10 cellular contexts compared by ENCODE assay signal in the genomic region with DNA sequence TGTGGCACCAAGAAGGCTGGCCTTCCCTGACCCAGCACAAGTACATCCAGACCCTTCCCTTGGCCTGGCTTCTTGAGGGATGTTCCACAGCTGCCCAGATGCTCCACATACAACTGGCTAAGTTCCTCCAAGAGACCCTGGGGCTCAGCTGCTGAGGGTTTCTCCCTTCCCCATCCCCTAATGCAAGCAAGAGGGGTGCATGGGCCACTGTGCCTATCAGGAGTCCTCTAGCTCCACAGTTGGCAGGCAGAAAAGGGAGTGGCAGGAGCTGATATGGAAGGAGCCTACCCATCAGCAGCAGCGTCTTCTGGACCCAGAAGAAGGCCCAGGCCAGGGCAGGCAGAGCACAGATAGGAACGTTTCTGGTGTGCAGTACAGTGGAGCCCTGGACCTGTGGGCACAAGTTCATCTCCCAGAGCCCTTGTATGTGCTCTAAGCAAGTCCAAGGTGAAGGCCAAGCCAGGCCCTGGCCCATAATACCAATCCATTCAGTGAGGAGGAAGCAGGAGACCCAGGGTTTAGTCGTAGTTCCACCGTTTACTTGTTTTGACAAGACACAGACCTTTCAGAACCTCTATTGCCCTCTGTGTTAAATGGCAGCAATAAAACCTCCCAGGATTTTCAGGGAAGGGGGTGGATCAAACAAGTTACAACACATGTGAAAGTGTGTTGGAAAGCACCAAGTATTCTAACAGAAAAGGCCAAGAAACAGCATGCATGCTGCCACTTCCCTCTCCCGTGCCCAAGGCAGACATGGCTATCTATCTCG. TPM values are rescaled to one million over a fixed set of nuclear protein-coding genes. Genes with fewer than 3 reads are reported as not detected.
A peak's percentile ranks its signal among the peaks of the same experiment; 100 is the strongest.
DNase-seq lines count a peak whose midpoint lies in the region; ATAC-seq, FAIRE-seq and TF ChIP-seq lines count a peak whose summit lies in the region.
"Had no signal": no experiment of that assay in that cellular context is flagged by ENCODE, and none has a peak within 500 bp of the region (broad histone marks: within the 10 kb centered on the region; RNA-seq: fewer than 3 reads in every experiment).

No MANE protein-coding gene starts in this region.

- SMC1A ChIA-PET in GM12878 (lab: Charles Lee; ENCODE audit: uncharacterized antibody, unreplicated experiment), result interaction anchor here (1.2 to 1.9 kb wide), 3 partner anchors 9 to 50 kb away, joined by 4 to 6 read pairs (median 5); no protein-coding TSS in a partner anchor

- no peaks in the 10 kb centered on the region for H4K20me1 ChIP-seq in GM12878 (ENCODE audit: control insufficient read depth, insufficient read depth)

- TF ChIP-seq EP300 in GM12878 (IDR thresholded peaks at IDR 0.05; ENCODE audit: borderline replicate concordance in 1 of 2, control insufficient read depth in 1 of 2, low read depth in 2 of 2, low read length in 2 of 2), result no peak

- peaks cover 89% of the 10 kb centered on the region for H3K4me1 Mint-ChIP-seq in activated CD4-positive, alpha-beta T cell treated with anti-CD3 and anti-CD28 coated beads, Interleukin-2, amount 10 ng/mL, durations not matched to agents 24 days and 14 days

- RAD21 ChIA-PET in GM12878 (lab: Charles Lee; ENCODE audit: unreplicated experiment), result interaction anchor here (0.6 to 2.5 kb wide), 5 partner anchors 19 to 50 kb away, joined by 3 to 6 read pairs (median 5); no protein-coding TSS in a partner anchor

- TF ChIP-seq POLR2A in GM12878 (IDR thresholded peaks at IDR 0.05; ENCODE audit: low read depth, low read length) (no peak), thyroid gland (IDR thresholded peaks at IDR 0.05) (no peak)

- FAIRE-seq in GM12878 (lab: Jason Lieb, UNC), result no peak
- FAIRE-seq: islet of Langerhans had no signal

- 92% methylated on average over 6 of the region's 6 CpGs for WGBS in GM12878 (ENCODE audit: insufficient coverage, insufficient replicate concordance, low lambda C conversion rate, missing lambda C conversion rate)
- WGBS in thyroid gland, 2 donors, result 77 to 83% methylated on average over 4 to 6 of the region's 6 CpGs

- no peak overlapping the region for H3K4me3 ChIP-seq in GM12878
- no peak overlapping the region for H3K4me3 ChIP-seq in lower lobe of right lung
- no peak overlapping the region for H3K4me3 ChIP-seq in thyroid gland (replicated peaks in 1 of 3)

- TF ChIP-seq CTCF in GM12878 (IDR thresholded peaks at IDR 0.05 in 2 of 3, conservative IDR thresholded peaks at IDR 0.05 in 1 of 3; ENCODE audit: control insufficient read depth in 2 of 3, extremely low read depth in 1 of 3, insufficient read depth in 1 of 3, low read depth in 3 of 3, low read length in 3 of 3), result no peak
- TF ChIP-seq CTCF in lower lobe of right lung (IDR thresholded peaks at IDR 0.05), result no peak
- no peak for TF ChIP-seq CTCF in thyroid gland (IDR thresholded peaks at IDR 0.05)

- no peak for DNase-seq in activated CD4-positive, alpha-beta T cell treated with anti-CD3 and anti-CD28 coated beads, Interleukin-2, amount 10 ng/mL, durations not matched to agents 24 days and 14 days
- no peak for DNase-seq in activated CD4-positive, alpha-beta T cell treated with anti-CD3 and anti-CD28 coated beads, Interleukin-2, amount 50 U/mL, for 48 hours
- peak; percentile 36 for DNase-seq in GM12878 (ENCODE audit: low read depth, low spot score)
- DNase-seq in lower lobe of right lung, result no peak
- no peak for DNase-seq in thyroid gland
- DNase-seq in NCI-H1105 (lab: John Stamatoyannopoulos, UW), result no peak
- DNase-seq in G401 (ENCODE audit: low spot score), result no peak
- DNase-seq: stimulated activated CD4-positive, alpha-beta T cell treated with anti-CD3 and anti-CD28 coated beads, Interleukin-4, amount 100 ng/mL, for 1 hour had no signal

- no peaks in the 10 kb centered on the region for H3K9me3 Mint-ChIP-seq in activated CD4-positive, alpha-beta T cell treated with anti-CD3 and anti-CD28 coated beads, Interleukin-2, amount 10 ng/mL, durations not matched to agents 24 days and 14 days

- H3K36me3 Mint-ChIP-seq in activated CD4-positive, alpha-beta T cell treated with anti-CD3 and anti-CD28 coated beads, Interleukin-2, amount 10 ng/mL, durations not matched to agents 24 days and 14 days (ENCODE audit: low read depth), result peaks cover 50% of the 10 kb centered on the region

- H3K27me3 ChIP-seq in GM12878 (replicated peaks in 1 of 2; ENCODE audit: control insufficient read depth in 2 of 2, insufficient read depth in 2 of 2, low read length in 1 of 2) (no peaks in the 10 kb centered on the region), lower lobe of right lung (ENCODE audit: low read depth) (no peaks in the 10 kb centered on the region), thyroid gland (no peaks in the 10 kb centered on the region)

- peak overlapping the region; percentile 33 for H3K4me3 Mint-ChIP-seq in activated CD4-positive, alpha-beta T cell treated with anti-CD3 and anti-CD28 coated beads, Interleukin-2, amount 10 ng/mL, durations not matched to agents 24 days and 14 days

- H3K27ac Mint-ChIP-seq in activated CD4-positive, alpha-beta T cell treated with anti-CD3 and anti-CD28 coated beads, Interleukin-2, amount 10 ng/mL, durations not matched to agents 24 days and 14 days, result peak overlapping the region; percentile 99

- H3K9ac ChIP-seq in GM12878 (ENCODE audit: control insufficient read depth, insufficient read depth, low read length), result peak overlapping the region; percentile 7; the same call in 1 of the 2 replicates

- in situ Hi-C loops in GM12878 (cut with MboI) (no loop called here), G401 (cut with HindIII; ENCODE audit: low sequenced_read_pairs) (no loop called here)

- H3K79me2 ChIP-seq in GM12878 (ENCODE audit: control insufficient read depth, insufficient read depth, low read length), result no peaks in the 10 kb centered on the region

- H3K27ac ChIP-seq in GM12878 (ENCODE audit: control insufficient read depth, insufficient read depth), result peak overlapping the region; percentile 77
- peak overlapping the region; percentile 80 for H3K27ac ChIP-seq in lower lobe of right lung
- peak overlapping the region; percentile 35 to 53 (median 41) for H3K27ac ChIP-seq in thyroid gland

- H3K36me3 ChIP-seq in GM12878 (ENCODE audit: control insufficient read depth in 2 of 2, insufficient read depth in 2 of 2, low read length in 1 of 2), result peaks cover 0 to 2% of the 10 kb centered on the region in 2 experiments; a peak in 1 of 4 replicates
- peaks cover 27% of the 10 kb centered on the region for H3K36me3 ChIP-seq in lower lobe of right lung
- H3K36me3 ChIP-seq in thyroid gland, result peaks cover 0 to 8% of the 10 kb centered on the region in 2 donors

- ATAC-seq in GM12878 (peak; percentile 22; the same call in 2 of the 3 replicates), lower lobe of right lung (no peak), GM21423 (IDR thresholded peaks at IDR 0.05; ENCODE audit: unreplicated experiment) (no peak)

- H3K9me3 ChIP-seq in GM12878 (replicated peaks; ENCODE audit: control insufficient read depth, insufficient read depth, low read length) (no peaks in the 10 kb centered on the region; the same call in 2 of the 3 replicates), lower lobe of right lung (peaks cover 7% of the 10 kb centered on the region), thyroid gland (no peaks in the 10 kb centered on the region)

- no peaks in the 10 kb centered on the region for H3K27me3 Mint-ChIP-seq in activated CD4-positive, alpha-beta T cell treated with anti-CD3 and anti-CD28 coated beads, Interleukin-2, amount 10 ng/mL, durations not matched to agents 24 days and 14 days

- no peak for TF ChIP-seq RAD21 in GM12878 (IDR thresholded peaks at IDR 0.05; ENCODE audit: insufficient read depth, low read depth, low read length)

- peaks cover 40% of the 10 kb centered on the region for H3K4me1 ChIP-seq in GM12878 (ENCODE audit: control insufficient read depth, insufficient read depth, low read length)
- peaks cover 78% of the 10 kb centered on the region for H3K4me1 ChIP-seq in lower lobe of right lung
- H3K4me1 ChIP-seq in thyroid gland, result peaks cover 15 to 42% of the 10 kb centered on the region in 2 donors

- CTCF ChIA-PET in GM12878 (lab: Yijun Ruan, JAX), result interaction anchor here (1.2 to 2.1 kb wide), 3 partner anchors 21 to 49 kb away, joined by 4 to 8 read pairs (median 4); a partner anchor contains a TSS

- TSS peak; percentile 27 for BruUV-seq in GM12878 (replicated peaks; lab: Mats Ljungman, UMichigan)

- H2AFZ ChIP-seq in GM12878 (ENCODE audit: control insufficient read depth, low read depth, low read length), result peak overlapping the region; percentile 59; the same call in 1 of the 2 replicates

- H3K4me2 ChIP-seq in GM12878 (ENCODE audit: control insufficient read depth, insufficient read depth), result no peak overlapping the region; the same call in 1 of the 2 replicates

- intact Hi-C loops in activated CD4-positive, alpha-beta T cell treated with anti-CD3 and anti-CD28 coated beads, Interleukin-2, amount 10 ng/mL, durations not matched to agents 24 days and 14 days (cut with micrococcal nuclease), result loop anchor here (1.0 to 10.0 kb wide), 2 partner anchors 10 to 338 kb away; a partner anchor contains a TSS
- intact Hi-C loops in GM12878 (cut with micrococcal nuclease; ENCODE audit: unreplicated experiment), result no loop called here
- intact Hi-C loops in lower lobe of right lung (cut with DNase I), result no loop called here
- intact Hi-C loops in thyroid gland (cut with DNase I), result no loop called here

- POLR2A ChIA-PET in GM12878 (lab: Charles Lee), result interaction anchor here (2.1 to 2.5 kb wide), 2 partner anchors 11 to 26 kb away, joined by 9 to 10 read pairs; a partner anchor contains a TSS

RNA-seq across cellular contexts. Expression of a gene that starts 26.1 kb away (rescaled TPM):
- total RNA-seq in activated CD4-positive, alpha-beta T cell treated with anti-CD3 and anti-CD28 coated beads, Interleukin-2, amount 10 ng/mL, durations not matched to agents 24 days and 14 days, result 125 and 131 TPM in 2 replicates
- total RNA-seq in GM12878 (2013; cell fraction: nucleolus; rRNA removed), result 68.6 and 75.4 TPM in 2 replicates
- 8.6 and 14.7 TPM in 2 replicates for total RNA-seq in GM12878 (2014; rRNA removed)
- total RNA-seq in GM12878 (2014; rRNA removed; fragmentation: Illumina TruSeq; extraction: Trizol), result 5.1 and 5.9 TPM in 2 replicates
- total RNA-seq in GM12878 (2021), result 12.1 and 12.5 TPM in 2 replicates
- polyA plus RNA-seq in GM12878 (2011; ENCODE audit: low read depth), result 3.6 TPM
- 0.78 and 2.4 TPM in 2 replicates for polyA plus RNA-seq in GM12878 (2011; rRNA removed)
- polyA plus RNA-seq in GM12878 (2011; cell fraction: cytosol; rRNA removed), result 2.7 and 3.3 TPM in 2 replicates
- 5.1 and 6.0 TPM in 2 replicates for polyA plus RNA-seq in GM12878 (2011; cell fraction: nucleus; rRNA removed)
- polyA plus RNA-seq in GM12878 (2012), result 9.2 and 12.0 TPM in 2 replicates
- 0.76 and 6.3 TPM in 2 replicates for polyA plus RNA-seq in GM12878 (2014; fragmentation: Illumina TruSeq; extraction: Trizol)
- polyA plus RNA-seq in GM12878 (2014; fragmentation: Nextera tagmentation; extraction: Ambion mirVana), result under 1 TPM; 0.19 to 0.24 TPM
- 8.5 and 10.4 TPM in 2 replicates for polyA plus RNA-seq in GM12878 (2014; rRNA removed)
- polyA plus RNA-seq in GM12878 (2016; fragmentation: Nextera tagmentation; extraction: Ambion mirVana), result 1 to 10 TPM; 7.0 to 9.2 TPM
- 2.6 and 5.9 TPM in 2 replicates for polyA minus RNA-seq in GM12878 (2011; rRNA and poly(A)+ RNA removed)
- 0.67 and 0.94 TPM in 2 replicates for polyA minus RNA-seq in GM12878 (2011; cell fraction: cytosol; rRNA and poly(A)+ RNA removed)
- polyA minus RNA-seq in GM12878 (2011; cell fraction: nucleus; rRNA and poly(A)+ RNA removed), result 4.0 and 4.9 TPM in 2 replicates
- total RNA-seq in lower lobe of right lung, result 117 TPM
- total RNA-seq in thyroid gland, result 10 to 100 TPM; 20.0 to 27.2 (median 21.3) TPM
- total RNA-seq in G401 (2014; rRNA removed; shearing (Covaris generic)), result 1.2 and 1.5 TPM in 2 replicates

RNA-seq across cellular contexts. Expression of a gene that starts 27.6 kb away (rescaled TPM):
- 0.26 and 0.33 TPM in 2 replicates for total RNA-seq in activated CD4-positive, alpha-beta T cell treated with anti-CD3 and anti-CD28 coated beads, Interleukin-2, amount 10 ng/mL, durations not matched to agents 24 days and 14 days
- total RNA-seq in GM12878 (2013; cell fraction: nucleolus; rRNA removed), result not detected in 2 replicates
- total RNA-seq in GM12878 (2014; rRNA removed) (0.11 TPM in 1 of 2 replicates, not detected in the other), GM12878 (2014; rRNA removed; fragmentation: Illumina TruSeq; extraction: Trizol) (not detected in 2 replicates), GM12878 (2021) (0.03 and 0.05 TPM in 2 replicates), lower lobe of right lung (0.32 TPM), thyroid gland (not detected)
- not detected for polyA plus RNA-seq in GM12878 (2011; ENCODE audit: low read depth)
- polyA plus RNA-seq in GM12878 (2011; rRNA removed) (not detected in 2 replicates), GM12878 (2014; fragmentation: Illumina TruSeq; extraction: Trizol) (0.04 and 0.06 TPM in 2 replicates), GM12878 (2014; fragmentation: Nextera tagmentation; extraction: Ambion mirVana) (not detected), GM12878 (2014; rRNA removed) (0.06 and 0.18 TPM in 2 replicates), GM12878 (2016; fragmentation: Nextera tagmentation; extraction: Ambion mirVana) (not detected)
- polyA plus RNA-seq in GM12878 (2011; cell fraction: cytosol; rRNA removed), result not detected in 2 replicates
- polyA plus RNA-seq in GM12878 (2011; cell fraction: nucleus; rRNA removed), result not detected in 2 replicates
- polyA plus RNA-seq in GM12878 (2012), result 0.03 and 0.04 TPM in 2 replicates
- not detected in 2 replicates for polyA minus RNA-seq in GM12878 (2011; rRNA and poly(A)+ RNA removed)
- not detected in 2 replicates for polyA minus RNA-seq in GM12878 (2011; cell fraction: cytosol; rRNA and poly(A)+ RNA removed)
- polyA minus RNA-seq in GM12878 (2011; cell fraction: nucleus; rRNA and poly(A)+ RNA removed), result not detected in 2 replicates
- total RNA-seq in G401 (2014; rRNA removed; shearing (Covaris generic)), result not detected in 2 replicates
